ENCODE assay signal across 8 cellular contexts in genomic region chr7:107744345-107744750, GRCh38. TPM values are rescaled to one million over a fixed set of nuclear protein-coding genes. Genes with fewer than 3 reads are reported as not detected.
DNase-seq lines count a peak whose midpoint lies in the region; ATAC-seq, FAIRE-seq and TF ChIP-seq lines count a peak whose summit lies in the region.

No MANE protein-coding gene starts in this region.

- TF ChIP-seq POLR2A in sigmoid colon (IDR thresholded peaks at IDR 0.05), result no peak

- H3K9me3 ChIP-seq in sigmoid colon, result no peaks in the 10 kb centered on the region

- intact Hi-C loops in Right ventricle myocardium superior (cut with DNase I) (loop anchor here (10.0 kb wide), 2 partner anchors 130 to 400 kb away; no protein-coding TSS in a partner anchor), sigmoid colon (cut with DNase I) (loop anchor here (5.0 to 10.0 kb wide), 4 partner anchors 182 to 577 kb away; partner anchors contain the start of genes COG5, DUS4L, HBP1 and LAMB1)

- DNase-seq in AG04449 (ENCODE audit: low read depth, low spot score), result no peak
- no peak for DNase-seq in Right ventricle myocardium superior
- no peak for DNase-seq in sigmoid colon
- no peak for DNase-seq in NCI-H345 (lab: John Stamatoyannopoulos, UW)
- DNase-seq in frontal cortex (ENCODE audit: low spot score in 2 of 2), result no peak

- POLR2A ChIA-PET in AG04449 (lab: Yijun Ruan, JAX), result interaction anchor here (1.5 kb wide), 1 partner anchor 135 kb away, joined by 6 read pairs; no protein-coding TSS in a partner anchor

- H3K27ac ChIP-seq in VCaP (peak overlapping the region; percentile 93), sigmoid colon (peak overlapping the region; percentile 84 to 97 (median 92))

- no peak for FAIRE-seq in frontal cortex (lab: Jason Lieb, UNC)

- CTCF ChIA-PET in AG04449 (lab: Yijun Ruan, JAX), result interaction anchor here (1.0 to 6.2 kb wide), 8 partner anchors 8 to 401 kb away, joined by 3 to 82 read pairs (median 23); no protein-coding TSS in a partner anchor

- peak; percentile 33 for ATAC-seq in GM19025 (IDR thresholded peaks at IDR 0.05; ENCODE audit: low read depth, unreplicated experiment)
- peak; percentile 25 for ATAC-seq in HG03139 (IDR thresholded peaks at IDR 0.05; ENCODE audit: unreplicated experiment)
- peak; percentile 34 for ATAC-seq in Right ventricle myocardium superior (ENCODE audit: poor library complexity)

- peaks cover 0 to 49% (median 40%) of the 10 kb centered on the region in 4 donors for H3K4me1 ChIP-seq in sigmoid colon

- WGBS in sigmoid colon, 2 donors, result 0 to 1% methylated on average over 22 of the region's 22 CpGs

- no peak for TF ChIP-seq EP300 in sigmoid colon (IDR thresholded peaks at IDR 0.05)

- H3K4me3 ChIP-seq in AG04449 (ENCODE audit: low read depth, low read length), result peak overlapping the region; percentile 98
- peak overlapping the region; percentile 72 to 91 (median 82) for H3K4me3 ChIP-seq in sigmoid colon

- H3K36me3 ChIP-seq in sigmoid colon, result peaks cover 0 to 8% (median 3%) of the 10 kb centered on the region in 4 donors

- H3K27me3 ChIP-seq in sigmoid colon, result no peaks in the 10 kb centered on the region

- TF ChIP-seq CTCF in AG04449 (IDR thresholded peaks at IDR 0.05; ENCODE audit: insufficient read depth, low read length, missing control alignments), result no peak
- TF ChIP-seq CTCF in VCaP (conservative IDR thresholded peaks at IDR 0.05), result no peak
- TF ChIP-seq CTCF in sigmoid colon (IDR thresholded peaks at IDR 0.05), result no peak

RNA-seq across cellular contexts. Expression of gene CBLL1, which starts 0.4 kb away (rescaled TPM):
- total RNA-seq in Right ventricle myocardium superior (18.9 TPM), sigmoid colon (10 to 100 TPM; 25.2 to 47.4 (median 38.9) TPM), frontal cortex (20.4 TPM)
- polyA plus RNA-seq in sigmoid colon, result 10 to 100 TPM in 1 of 3 donors, 1 to 10 TPM in 2; 6.7 to 11.0 (median 7.8) TPM

RNA-seq across cellular contexts. Expression of gene SLC26A3, which starts 58.7 kb away (rescaled TPM):
- total RNA-seq in Right ventricle myocardium superior (not detected), sigmoid colon (10 to 100 TPM in 1 of 4 donors, 1 to 10 TPM in 3; 4.8 to 12.0 (median 7.6) TPM), frontal cortex (not detected)
- 1,000 to 10,000 TPM in 1 of 3 donors, 100 to 1,000 TPM in 2; 326 to 1,079 (median 751) TPM for polyA plus RNA-seq in sigmoid colon
